ENCODE assay signal across 10 cellular contexts in the genomic region with DNA sequence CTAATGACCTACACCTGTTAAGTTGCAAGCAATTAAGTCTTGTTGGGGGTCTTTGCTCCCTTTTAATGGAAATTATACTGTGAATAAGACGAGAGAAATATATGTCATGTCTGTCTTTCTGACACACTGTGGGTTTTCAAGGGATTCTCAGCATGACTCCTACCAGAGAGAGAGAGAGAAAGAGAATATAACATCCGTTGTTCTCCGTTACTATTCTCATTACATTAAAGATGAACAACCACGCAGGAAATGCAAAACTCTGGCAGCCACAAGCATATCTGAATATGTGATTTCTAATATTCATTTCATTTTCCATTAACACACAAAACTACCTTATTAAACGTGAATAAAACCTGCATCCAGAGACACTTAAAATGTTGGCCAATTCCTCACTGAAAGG.
DNase-seq lines count a peak whose midpoint lies in the region; ATAC-seq and TF ChIP-seq lines count a peak whose summit lies in the region.
"Had no signal": no experiment of that assay in that cellular context is flagged by ENCODE, and none has a peak within 500 bp of the region (broad histone marks: within the 10 kb centered on the region; RNA-seq: fewer than 3 reads in every experiment).

No MANE protein-coding gene starts in this region.

- peaks cover 42% of the 10 kb centered on the region for H3K4me1 Mint-ChIP-seq in activated CD4-positive, alpha-beta T cell treated with anti-CD3 and anti-CD28 coated beads, Interleukin-2, amount 10 ng/mL, durations not matched to agents 7 days and 5 days

- POLR2A ChIA-PET in activated CD4-positive, alpha-beta T cell treated with anti-CD3 and anti-CD28 coated beads, Interleukin-2, amount 10 ng/mL, durations not matched to agents 7 days and 5 days (lab: Charles Lee), result no interaction called here

- TF ChIP-seq POLR2A in spleen (IDR thresholded peaks at IDR 0.05), result no peak

- peak; percentile 26 for ATAC-seq in HG03432 (IDR thresholded peaks at IDR 0.05; ENCODE audit: unreplicated experiment)
- ATAC-seq in HG03139 (IDR thresholded peaks at IDR 0.05; ENCODE audit: unreplicated experiment), result no peak

- peaks cover 13% of the 10 kb centered on the region for H3K27me3 Mint-ChIP-seq in activated CD4-positive, alpha-beta T cell treated with anti-CD3 and anti-CD28 coated beads, Interleukin-2, amount 10 ng/mL, durations not matched to agents 7 days and 5 days

- no peaks in the 10 kb centered on the region for H3K27me3 ChIP-seq in spleen (replicated peaks in 1 of 7)

- H3K4me3 ChIP-seq in spleen, result peak overlapping the region in 4 of 8 donors; percentile 14 to 55 (median 19)

- H3K4me1 ChIP-seq in spleen, result peaks cover 0 to 10% (median 0%) of the 10 kb centered on the region in 6 donors

- H3K9me3 ChIP-seq in spleen, result no peaks in the 10 kb centered on the region

- no peaks in the 10 kb centered on the region for H3K9me3 Mint-ChIP-seq in activated CD4-positive, alpha-beta T cell treated with anti-CD3 and anti-CD28 coated beads, Interleukin-2, amount 10 ng/mL, durations not matched to agents 7 days and 5 days

- 55 to 77% (median 63%) methylated on average over 5 of the region's 5 CpGs for WGBS in spleen, 5 donors

- H3K4me3 Mint-ChIP-seq in activated CD4-positive, alpha-beta T cell treated with anti-CD3 and anti-CD28 coated beads, Interleukin-2, amount 10 ng/mL, durations not matched to agents 7 days and 5 days, result peak overlapping the region; percentile 74

- H3K27ac ChIP-seq in cingulate gyrus (ENCODE audit: low read depth, low read length) (peak overlapping the region; percentile 30), spleen (peak overlapping the region in 6 of 8 donors; percentile 20 to 71 (median 52))

- no peaks in the 10 kb centered on the region for H3K36me3 ChIP-seq in spleen

- intact Hi-C loops in spleen (cut with DNase I; ENCODE audit: low total_unique reads), result no loop called here

- no peak for TF ChIP-seq CTCF in spleen (IDR thresholded peaks at IDR 0.05 in 8 of 11, conservative IDR thresholded peaks at IDR 0.05 in 3 of 11)

- peak; percentile 22 for DNase-seq in activated CD4-positive, alpha-beta T cell treated with anti-CD3 and anti-CD28 coated beads, Interleukin-2, amount 10 ng/mL, durations not matched to agents 7 days and 5 days
- DNase-seq in activated CD4-positive, alpha-beta T cell treated with anti-CD3 and anti-CD28 coated beads, Interleukin-2, amount 50 U/mL, for 4 hours, result no peak
- no peak for DNase-seq in spleen
- no peak for DNase-seq in stimulated activated CD4-positive, alpha-beta T cell treated with anti-CD3 and anti-CD28 coated beads, Interleukin-2, amount 100 ng/mL, for 24 hours
- no peak for DNase-seq in NCI-H446 (lab: John Stamatoyannopoulos, UW)
- DNase-seq: islet precursor cell, NCI-H1930 had no signal

- H3K36me3 Mint-ChIP-seq in activated CD4-positive, alpha-beta T cell treated with anti-CD3 and anti-CD28 coated beads, Interleukin-2, amount 10 ng/mL, durations not matched to agents 7 days and 5 days (ENCODE audit: low read depth), result peaks cover 12% of the 10 kb centered on the region

- H3K27ac Mint-ChIP-seq in activated CD4-positive, alpha-beta T cell treated with anti-CD3 and anti-CD28 coated beads, Interleukin-2, amount 10 ng/mL, durations not matched to agents 7 days and 5 days, result peak overlapping the region; percentile 94

- CTCF ChIA-PET in activated CD4-positive, alpha-beta T cell treated with anti-CD3 and anti-CD28 coated beads, Interleukin-2, amount 10 ng/mL, durations not matched to agents 7 days and 5 days (lab: Charles Lee), result no interaction called here
